17 cellular contexts compared by ENCODE assay signal in the genomic region with DNA sequence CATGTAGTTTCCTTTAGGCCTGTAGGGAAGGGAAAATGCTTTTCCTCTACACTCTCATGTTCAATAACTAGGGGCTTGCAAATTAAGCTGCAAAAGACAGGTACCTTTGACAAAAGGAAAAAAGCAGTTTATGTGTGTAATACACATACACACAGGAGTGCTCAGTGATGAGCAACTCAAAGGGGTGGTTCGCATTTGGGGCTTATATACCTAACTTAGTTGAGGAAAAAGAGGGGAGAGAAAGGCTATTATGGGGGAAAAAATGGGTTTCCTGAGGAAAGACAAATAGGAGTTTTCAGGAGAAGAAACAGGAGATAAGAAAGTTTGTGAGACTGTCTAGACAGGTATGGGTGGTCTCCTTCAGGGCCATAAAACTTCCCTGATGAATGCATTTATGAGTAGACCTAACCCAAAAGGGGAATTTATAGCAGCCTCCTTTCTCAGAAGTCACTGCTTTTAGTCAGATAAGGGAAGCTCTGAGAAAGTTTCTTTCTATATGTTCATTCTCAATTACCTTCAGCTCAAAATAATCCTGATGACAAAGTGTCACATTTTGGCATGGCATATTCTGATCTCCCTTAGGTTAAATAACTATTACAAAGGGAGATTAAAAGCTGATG. TPM values are rescaled to one million over a fixed set of nuclear protein-coding genes. Genes with fewer than 3 reads are reported as not detected.
DNase-seq lines count a peak whose midpoint lies in the region; ATAC-seq, FAIRE-seq and TF ChIP-seq lines count a peak whose summit lies in the region.
"Had no signal": no experiment of that assay in that cellular context is flagged by ENCODE, and none has a peak within 500 bp of the region (broad histone marks: within the 10 kb centered on the region; RNA-seq: fewer than 3 reads in every experiment).

No MANE protein-coding gene starts in this region.

- peaks cover 10% of the 10 kb centered on the region; the same call in 1 of the 2 replicates for H3K79me2 ChIP-seq in DND-41 (ENCODE audit: insufficient read depth, low read length)
- peaks cover 6% of the 10 kb centered on the region; the same call in 1 of the 2 replicates for H3K79me2 ChIP-seq in OCI-LY7 (ENCODE audit: insufficient read depth, low read depth, low read length)

- CTCF ChIA-PET in OCI-LY7 (lab: Charles Lee; ENCODE audit: unreplicated experiment): interaction anchor here (0.7 kb wide), 1 partner anchor 20 kb away, joined by 3 read pairs; no protein-coding TSS in a partner anchor

- H3K9me3 ChIP-seq in DND-41 (ENCODE audit: insufficient read depth, low read length, severe bottlenecking) (no peaks in the 10 kb centered on the region), OCI-LY7 (ENCODE audit: low read length) (no peaks in the 10 kb centered on the region), kidney (ENCODE audit: control insufficient read depth in 1 of 2, low read length in 2 of 2) (no peaks in the 10 kb centered on the region), MG63 (no peaks in the 10 kb centered on the region)

- no peak for TF ChIP-seq CTCF in DND-41 (IDR thresholded peaks at IDR 0.05; ENCODE audit: borderline replicate concordance, extremely low read depth, low read length, poor library complexity, severe bottlenecking)
- TF ChIP-seq CTCF in OCI-LY7 (conservative IDR thresholded peaks at IDR 0.05; ENCODE audit: low read length): no peak
- TF ChIP-seq CTCF in brain (conservative IDR thresholded peaks at IDR 0.05): no peak
- no peak for TF ChIP-seq CTCF in kidney (IDR thresholded peaks at IDR 0.05; ENCODE audit: borderline replicate concordance, extremely low read depth, insufficient read depth)

- H4K20me1 ChIP-seq in DND-41 (ENCODE audit: insufficient read depth, low read length) (no peaks in the 10 kb centered on the region), OCI-LY7 (ENCODE audit: insufficient read depth, low read length) (no peaks in the 10 kb centered on the region)

- POLR2A ChIA-PET in OCI-LY7 (lab: Charles Lee): interaction anchor here (0.6 to 1.0 kb wide), 4 partner anchors 8 to 210 kb away, joined by 3 to 7 read pairs (median 4); no protein-coding TSS in a partner anchor

- no peaks in the 10 kb centered on the region for H3K36me3 Mint-ChIP-seq in brain
- H3K36me3 Mint-ChIP-seq: WTC11 had no signal

- H3K27ac Mint-ChIP-seq in brain: peak overlapping the region in 1 of 5 experiments; percentile 22
- H3K27ac Mint-ChIP-seq: WTC11 had no signal

- H3K27me3 Mint-ChIP-seq in brain: peaks cover 7% of the 10 kb centered on the region
- H3K27me3 Mint-ChIP-seq: CD4-positive, alpha-beta memory T cell had no signal

- H3K4me1 ChIP-seq in DND-41 (ENCODE audit: insufficient read depth, low read length) (peaks cover 26% of the 10 kb centered on the region), OCI-LY7 (ENCODE audit: insufficient read depth, low read length, poor library complexity, severe bottlenecking) (peaks cover 13% of the 10 kb centered on the region), kidney (ENCODE audit: control insufficient read depth in 1 of 2, insufficient read depth in 1 of 2, low read depth in 1 of 2, low read length in 2 of 2) (peaks cover 0 to 2% of the 10 kb centered on the region in 2 donors)

- H3K9me3 Mint-ChIP-seq in brain: peaks cover 0 to 2% (median 0%) of the 10 kb centered on the region in 5 experiments
- H3K9me3 Mint-ChIP-seq: CD4-positive, alpha-beta memory T cell; WTC11 had no signal

- intact Hi-C loops in OCI-LY7 (cut with micrococcal nuclease; ENCODE audit: unreplicated experiment) (no loop called here), kidney (cut with DNase I) (no loop called here)

- H3K4me2 ChIP-seq in DND-41 (ENCODE audit: insufficient read depth, low read length) (peak overlapping the region; percentile 74; the same call in 1 of the 2 replicates), OCI-LY7 (ENCODE audit: low read length) (peak overlapping the region; percentile 13; the same call in 1 of the 2 replicates)

- DNase-seq in DND-41 (no peak), OCI-LY7 (ENCODE audit: low spot score) (no peak), kidney (no peak), SHP77 treated with DMSO at 0.1 percent for 48 hours (lab: John Stamatoyannopoulos, UW) (no peak), NCI-H1048 (lab: John Stamatoyannopoulos, UW) (no peak), MG63 (no peak)
- DNase-seq: CD4-positive, alpha-beta memory T cell; effector CD4-positive, alpha-beta T cell; left ventricle myocardium inferior; NCI-H1092; NCI-H2171 treated with DMSO at 0.1 percent for 48 hours; retina; trophoblast cell had no signal

- peaks cover 10% of the 10 kb centered on the region for H3K4me1 Mint-ChIP-seq in brain

- no TSS peak for BruUV-seq in OCI-LY7 (replicated peaks; lab: Mats Ljungman, UMichigan)

- H3K9me2 ChIP-seq in OCI-LY7 (ENCODE audit: insufficient read depth, low read length): no peaks in the 10 kb centered on the region

- H3K36me3 ChIP-seq in DND-41 (ENCODE audit: insufficient read depth, low read length) (no peaks in the 10 kb centered on the region), OCI-LY7 (ENCODE audit: insufficient read depth, low read length) (no peaks in the 10 kb centered on the region), kidney (ENCODE audit: control insufficient read depth in 1 of 2, insufficient read depth in 2 of 2, low read length in 2 of 2) (no peaks in the 10 kb centered on the region), MG63 (no peaks in the 10 kb centered on the region)
- H3K36me3 ChIP-seq: left ventricle myocardium inferior had no signal

- H3K4me3 ChIP-seq in DND-41 (ENCODE audit: low read depth in 1 of 2, low read length in 2 of 2) (no peak overlapping the region), OCI-LY7 (ENCODE audit: low read depth, low read length, poor library complexity, severe bottlenecking) (no peak overlapping the region), kidney (ENCODE audit: low read length in 2 of 2) (no peak overlapping the region), MG63 (no peak overlapping the region)
- H3K4me3 ChIP-seq: left ventricle myocardium inferior had no signal

- peak overlapping the region; percentile 26; the same call in 1 of the 2 replicates for H3K9ac ChIP-seq in DND-41 (ENCODE audit: low read depth, low read length)
- H3K9ac ChIP-seq in kidney (ENCODE audit: low read length in 2 of 2): peak overlapping the region in 1 of 2 donors; percentile 19

- ATAC-seq in DND-41 (ENCODE audit: insufficient read depth, low read depth) (no peak), GM18502 (IDR thresholded peaks at IDR 0.05; ENCODE audit: poor library complexity, unreplicated experiment) (peak; percentile 42)
- ATAC-seq: WTC11 had no signal

- H3K4me3 Mint-ChIP-seq in brain: peak overlapping the region in 3 of 5 experiments; percentile 25 to 70 (median 51)

- H3K27me3 ChIP-seq in DND-41 (ENCODE audit: insufficient read depth, low read length, poor library complexity): no peaks in the 10 kb centered on the region
- H3K27me3 ChIP-seq in MG63: no peaks in the 10 kb centered on the region

- FAIRE-seq in kidney (lab: Jason Lieb, UNC): no peak
- FAIRE-seq: bronchial epithelial cell had no signal

- H3K27ac ChIP-seq in DND-41 (ENCODE audit: low read length) (no peak overlapping the region), OCI-LY7 (ENCODE audit: low read depth, low read length, poor library complexity, severe bottlenecking) (no peak overlapping the region), kidney (ENCODE audit: low read depth in 2 of 2, low read length in 2 of 2) (no peak overlapping the region)
- H3K27ac ChIP-seq: left ventricle myocardium inferior had no signal

- H2AFZ ChIP-seq in DND-41 (ENCODE audit: low read depth, low read length) (no peak overlapping the region), OCI-LY7 (ENCODE audit: low read length) (no peak overlapping the region)

RNA-seq across cellular contexts. Expression of gene EZH2, which starts 55.1 kb away (rescaled TPM):
- 45.5 and 60.2 TPM in 2 replicates for total RNA-seq in OCI-LY7 (2014; rRNA removed; shearing (Covaris generic))
- 72.2 and 73.3 TPM in 2 replicates for total RNA-seq in OCI-LY7 (2022)
- 21.9 TPM for polyA plus RNA-seq in brain (ENCODE audit: insufficient read depth, low read depth, low replicate concordance)
- total RNA-seq in kidney: 4.7 TPM
- polyA plus RNA-seq in kidney (ENCODE audit: insufficient read depth, low read depth, low replicate concordance): 1.6 TPM
- total RNA-seq in MG63 (2014; rRNA removed; shearing (Covaris generic); ENCODE audit: low replicate concordance): 13.8 and 19.4 TPM in 2 replicates
